Comparison of ENCODE assay signal across 1 cellular context in the genomic region with DNA sequence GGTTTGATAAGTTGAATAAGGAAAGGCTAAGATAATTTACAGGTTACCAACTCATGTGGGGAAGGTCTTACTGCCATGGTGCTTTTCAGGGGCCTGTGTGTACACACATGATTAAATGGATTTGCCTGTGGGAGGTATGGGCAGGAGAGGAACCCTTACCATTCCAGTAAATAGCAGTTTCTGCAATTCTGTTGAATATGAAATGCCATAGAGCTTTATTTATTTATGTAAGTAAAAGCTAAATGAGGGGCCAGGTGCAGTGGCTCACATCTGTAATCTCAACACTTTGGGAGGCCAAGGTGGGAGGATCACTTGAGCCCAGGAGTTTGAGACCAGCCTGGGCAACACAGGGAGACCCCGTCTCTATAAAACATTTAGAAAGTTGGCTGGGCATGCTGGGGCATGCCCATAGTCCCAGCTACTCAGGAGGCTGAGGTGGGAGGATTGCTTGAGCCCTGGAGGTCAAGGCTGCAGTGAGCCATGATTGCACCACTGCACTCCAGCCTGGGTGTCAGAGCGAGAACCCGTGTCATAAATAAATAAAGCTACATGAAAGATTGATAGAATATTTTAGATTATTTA.
TF ChIP-seq lines count a peak whose summit lies in the region.

No MANE protein-coding gene starts in this region.

TF ChIP-seq in SK-N-SH treated with all-trans-retinoic acid at 6 μM for 48 hours, 23 proteins besides CTCF, POLR2A, EP300 and RAD21:
- TF ChIP-seq OSR1 (CRISPR knock-in tag; IDR thresholded peaks at IDR 0.05) = 0 out of 2 replicates have a peak, but pooled peaks have one; percentile 57
